1 cellular context compared by ENCODE assay signal in genomic region chr18:77127769-77128671, GRCh38.
TF ChIP-seq lines count a peak whose summit lies in the region.

No MANE protein-coding gene starts in this region.

TF ChIP-seq in WTC11, 78 proteins besides CTCF, POLR2A, EP300 and RAD21 (continued from another document):
- TF ChIP-seq ZBTB43 (CRISPR knock-in tag; IDR thresholded peaks at IDR 0.05): no peak
